In genomic region chr5:78359831-78360673, GRCh38 we compare ENCODE assay signal across 8 cellular contexts. TPM values are rescaled to one million over a fixed set of nuclear protein-coding genes. Genes with fewer than 3 reads are reported as not detected.
DNase-seq lines count a peak whose midpoint lies in the region; ATAC-seq and TF ChIP-seq lines count a peak whose summit lies in the region.

Gene SCAMP1, plus strand, starts transcription at chr5:78360617. Its CDS starts 55 bp downstream, at chr5:78360672.

- H3K4me1 Mint-ChIP-seq in T-helper 1 cell treated with Interleukin-12 subunit alpha and Interleukin-12 subunit beta and Interleukin-4 antibody, amounts not matched to agents 30 μg/mL and 1 μg/mL, for 36 hours (ENCODE audit: low read depth), result peaks cover 25% of the 10 kb centered on the region

- TF ChIP-seq POLR2A in uterus (IDR thresholded peaks at IDR 0.05), result peak; percentile 52 to 91

- DNase-seq in GM13977 (ENCODE audit: low spot score) (peak; percentile 94), NCI-H1694 (lab: John Stamatoyannopoulos, UW) (peak; percentile 65), amygdala (lab: John Stamatoyannopoulos, UW) (peak; percentile 35 to 94 (median 84)), right atrium auricular region (ENCODE audit: low spot score) (peak; percentile 90), pulmonary artery endothelial cell (ENCODE audit: low read depth, low spot score) (peak; percentile 73), uterus (peak; percentile 88 to 95)

- in situ Hi-C loops in GM13977 (cut with MboI; ENCODE audit: low pct_unique_long_range_greater_than_20kb, low sequenced_read_pairs, unreplicated experiment), result no loop called here

- H3K4me3 Mint-ChIP-seq in T-helper 1 cell treated with Interleukin-12 subunit alpha and Interleukin-12 subunit beta and Interleukin-4 antibody, amounts not matched to agents 30 μg/mL and 1 μg/mL, for 36 hours, result peak within 1 kb of the TSS; percentile 93

- H3K4me1 ChIP-seq in right atrium auricular region, result peaks cover 0 to 25% of the 10 kb centered on the region in 2 donors
- peaks cover 0 to 5% of the 10 kb centered on the region in 2 donors for H3K4me1 ChIP-seq in uterus

- peaks cover 6% of the 10 kb centered on the region for H3K36me3 Mint-ChIP-seq in T-helper 1 cell treated with Interleukin-12 subunit alpha and Interleukin-12 subunit beta and Interleukin-4 antibody, amounts not matched to agents 30 μg/mL and 1 μg/mL, for 36 hours (ENCODE audit: low read depth)

- H3K27ac ChIP-seq in right atrium auricular region, result peak within 1 kb of the TSS; percentile 92
- H3K27ac ChIP-seq in uterus, result peak within 1 kb of the TSS; percentile 83 to 89

- no peaks in the 10 kb centered on the region for H3K27me3 Mint-ChIP-seq in T-helper 1 cell treated with Interleukin-12 subunit alpha and Interleukin-12 subunit beta and Interleukin-4 antibody, amounts not matched to agents 30 μg/mL and 1 μg/mL, for 36 hours (ENCODE audit: low read depth)

- H3K9me3 Mint-ChIP-seq in T-helper 1 cell treated with Interleukin-12 subunit alpha and Interleukin-12 subunit beta and Interleukin-4 antibody, amounts not matched to agents 30 μg/mL and 1 μg/mL, for 36 hours, result no peaks in the 10 kb centered on the region

- peak; percentile 39 for TF ChIP-seq CTCF in GM13977 (IDR thresholded peaks at IDR 0.05; ENCODE audit: extremely low read depth, insufficient read depth, missing control alignments)
- peak in 1 of 2 donors; percentile 52 for TF ChIP-seq CTCF in right atrium auricular region (IDR thresholded peaks at IDR 0.05)
- TF ChIP-seq CTCF in uterus (IDR thresholded peaks at IDR 0.05), result peak in 3 of 4 experiments; percentile 53 to 84 (median 64)

- intact Hi-C loops in uterus (cut with DNase I; ENCODE audit: low total_unique reads), result loop anchor here (2.0 kb wide), 1 partner anchor 65 kb away; the partner anchor contains the start of gene AP3B1

- peak; percentile 73 for ATAC-seq in HG02870 (IDR thresholded peaks at IDR 0.05; ENCODE audit: unreplicated experiment)

- peak within 1 kb of the TSS; percentile 95 for H3K27ac Mint-ChIP-seq in T-helper 1 cell treated with Interleukin-12 subunit alpha and Interleukin-12 subunit beta and Interleukin-4 antibody, amounts not matched to agents 30 μg/mL and 1 μg/mL, for 36 hours

- H3K27me3 ChIP-seq in right atrium auricular region (no peaks in the 10 kb centered on the region), uterus (no peaks in the 10 kb centered on the region)

- H3K36me3 ChIP-seq in right atrium auricular region (no peaks in the 10 kb centered on the region), uterus (no peaks in the 10 kb centered on the region)

- H3K9me3 ChIP-seq in right atrium auricular region (no peaks in the 10 kb centered on the region), uterus (no peaks in the 10 kb centered on the region)

- H3K4me3 ChIP-seq in right atrium auricular region (peak within 1 kb of the TSS; percentile 98 to 99), uterus (peak within 1 kb of the TSS; percentile 91 to 92)

RNA-seq across cellular contexts. Expression of gene SCAMP1, which starts in this region (rescaled TPM):
- total RNA-seq in right atrium auricular region (10 to 100 TPM; 21.0 to 39.3 TPM), pulmonary artery endothelial cell (66.7 and 71.6 TPM in 2 replicates), uterus (10 to 100 TPM; 14.9 to 94.1 (median 58.6) TPM)

Comparison
In these comparisons a context has a peak if more than half of its experiments do, and no peak if none do; other contexts are left out.
1. Peak in every context shown above with its lines: DNase-seq, ATAC-seq, H3K4me3 ChIP-seq and H3K27ac ChIP-seq.